16 cellular contexts compared by ENCODE assay signal in the genomic region with DNA sequence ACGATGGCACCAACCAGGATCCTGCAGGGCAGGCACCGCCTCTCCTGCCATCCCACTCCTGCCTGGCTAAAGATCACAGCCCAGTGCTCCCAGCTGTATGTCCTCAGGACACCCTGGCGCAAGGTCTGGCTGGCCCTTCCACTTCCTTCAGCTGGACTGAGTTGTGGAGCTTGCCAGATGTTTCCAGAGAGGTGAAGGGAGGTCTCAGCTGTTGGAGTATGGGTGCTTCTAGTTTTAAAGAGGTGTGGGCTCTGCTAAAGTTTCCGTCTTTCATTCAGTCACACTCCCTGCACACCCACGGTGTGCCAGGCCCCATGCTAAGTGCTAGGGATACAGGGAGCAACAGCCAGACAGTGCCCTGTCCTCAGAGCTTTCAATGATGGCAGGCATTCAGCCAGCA. TPM values are rescaled to one million over a fixed set of nuclear protein-coding genes. Genes with fewer than 3 reads are reported as not detected.
DNase-seq lines count a peak whose midpoint lies in the region; ATAC-seq lines count a peak whose summit lies in the region.
"Had no signal": no experiment of that assay in that cellular context is flagged by ENCODE, and none has a peak within 500 bp of the region (broad histone marks: within the 10 kb centered on the region; RNA-seq: fewer than 3 reads in every experiment).

No MANE protein-coding gene starts in this region.

- H3K9me3 Mint-ChIP-seq in stimulated activated naive CD8-positive, alpha-beta T cell treated with anti-CD3 and anti-CD28 coated beads, Interleukin-15, Interleukin-2, amounts not matched to agents 100 ng/mL and 50 ng/mL, for 24 hours: no peaks in the 10 kb centered on the region
- H3K9me3 Mint-ChIP-seq in dendritic cell treated with granulocyte-macrophage colony-stimulating factor and Interleukin-4, amounts not matched to agents 40 ng/mL and 50 ng/mL, for 4 days: peaks cover 17% of the 10 kb centered on the region
- H3K9me3 Mint-ChIP-seq: CD4-positive, alpha-beta memory T cell had no signal

- peaks cover 82% of the 10 kb centered on the region for H3K4me1 Mint-ChIP-seq in stimulated activated naive CD8-positive, alpha-beta T cell treated with anti-CD3 and anti-CD28 coated beads, Interleukin-15, Interleukin-2, amounts not matched to agents 100 ng/mL and 50 ng/mL, for 24 hours (ENCODE audit: low read depth)
- H3K4me1 Mint-ChIP-seq in T-helper 17 cell: peaks cover 14% of the 10 kb centered on the region
- H3K4me1 Mint-ChIP-seq in dendritic cell treated with granulocyte-macrophage colony-stimulating factor and Interleukin-4, amounts not matched to agents 40 ng/mL and 50 ng/mL, for 4 days (ENCODE audit: low read depth): peaks cover 60% of the 10 kb centered on the region

- H3K9me3 ChIP-seq in T-helper 17 cell (ENCODE audit: control insufficient read depth, low read length, poor library complexity, severe bottlenecking): no peaks in the 10 kb centered on the region

- intact Hi-C loops in dendritic cell treated with granulocyte-macrophage colony-stimulating factor and Interleukin-4, amounts not matched to agents 40 ng/mL and 50 ng/mL, for 4 days (cut with micrococcal nuclease): no loop called here

- no peaks in the 10 kb centered on the region for H3K36me3 Mint-ChIP-seq in stimulated activated naive CD8-positive, alpha-beta T cell treated with anti-CD3 and anti-CD28 coated beads, Interleukin-15, Interleukin-2, amounts not matched to agents 100 ng/mL and 50 ng/mL, for 24 hours (ENCODE audit: low read depth)
- H3K36me3 Mint-ChIP-seq in T-helper 17 cell (ENCODE audit: low read depth): peaks cover 2% of the 10 kb centered on the region
- no peaks in the 10 kb centered on the region for H3K36me3 Mint-ChIP-seq in dendritic cell treated with granulocyte-macrophage colony-stimulating factor and Interleukin-4, amounts not matched to agents 40 ng/mL and 50 ng/mL, for 4 days (ENCODE audit: low read depth)
- H3K36me3 Mint-ChIP-seq: CD4-positive, alpha-beta memory T cell had no signal

- no peak for ATAC-seq in stimulated activated naive CD8-positive, alpha-beta T cell treated with anti-CD3 and anti-CD28 coated beads, Interleukin-15, Interleukin-2, amounts not matched to agents 100 U/mL and 50 U/mL, for 24 hours
- ATAC-seq in T-helper 17 cell: no peak
- no peak for ATAC-seq in HG02642 (IDR thresholded peaks at IDR 0.05; ENCODE audit: poor library complexity, unreplicated experiment)
- ATAC-seq: HepG2 had no signal

- peak overlapping the region; percentile 73 for H3K27ac Mint-ChIP-seq in stimulated activated naive CD8-positive, alpha-beta T cell treated with anti-CD3 and anti-CD28 coated beads, Interleukin-15, Interleukin-2, amounts not matched to agents 100 ng/mL and 50 ng/mL, for 24 hours
- H3K27ac Mint-ChIP-seq in T-helper 17 cell: peak overlapping the region; percentile 24
- peak overlapping the region; percentile 52 for H3K27ac Mint-ChIP-seq in dendritic cell treated with granulocyte-macrophage colony-stimulating factor and Interleukin-4, amounts not matched to agents 40 ng/mL and 50 ng/mL, for 4 days

- H3K27me3 Mint-ChIP-seq in stimulated activated naive CD8-positive, alpha-beta T cell treated with anti-CD3 and anti-CD28 coated beads, Interleukin-15, Interleukin-2, amounts not matched to agents 100 ng/mL and 50 ng/mL, for 24 hours: no peaks in the 10 kb centered on the region
- peaks cover 6% of the 10 kb centered on the region for H3K27me3 Mint-ChIP-seq in T-helper 17 cell
- peaks cover 19% of the 10 kb centered on the region for H3K27me3 Mint-ChIP-seq in dendritic cell treated with granulocyte-macrophage colony-stimulating factor and Interleukin-4, amounts not matched to agents 40 ng/mL and 50 ng/mL, for 4 days
- H3K27me3 Mint-ChIP-seq: CD4-positive, alpha-beta memory T cell had no signal

- no peak for DNase-seq in stimulated activated naive CD8-positive, alpha-beta T cell treated with anti-CD3 and anti-CD28 coated beads, Interleukin-15, Interleukin-2, amounts not matched to agents 100 U/mL and 50 U/mL, for 24 hours
- no peak for DNase-seq in T-helper 17 cell
- no peak for DNase-seq in CD1c-positive myeloid dendritic cell (ENCODE audit: extremely low spot score)
- DNase-seq in NCI-H1417 treated with DMSO at 0.1 percent for 48 hours (lab: John Stamatoyannopoulos, UW): no peak
- no peak for DNase-seq in foreskin melanocyte
- DNase-seq: CD4-positive, alpha-beta memory T cell; DMS79; NCI-H1694; NCI-H2107; NCI-H226; NCI-H526 treated with DMSO at 0.1 percent for 48 hours; PC-9 had no signal

- H3K4me3 Mint-ChIP-seq in stimulated activated naive CD8-positive, alpha-beta T cell treated with anti-CD3 and anti-CD28 coated beads, Interleukin-15, Interleukin-2, amounts not matched to agents 100 ng/mL and 50 ng/mL, for 24 hours: peak overlapping the region; percentile 21
- no peak overlapping the region for H3K4me3 Mint-ChIP-seq in T-helper 17 cell
- no peak overlapping the region for H3K4me3 Mint-ChIP-seq in dendritic cell treated with granulocyte-macrophage colony-stimulating factor and Interleukin-4, amounts not matched to agents 40 ng/mL and 50 ng/mL, for 4 days
- H3K4me3 Mint-ChIP-seq: CD4-positive, alpha-beta memory T cell had no signal

RNA-seq across cellular contexts. Expression of a gene that starts 34.1 kb away (rescaled TPM):
- 10 to 100 TPM; 12.1 to 13.5 TPM for total RNA-seq in T-helper 17 cell
